1 cellular context compared by ENCODE assay signal in genomic region chr20:1108437-1108920, GRCh38.
TF ChIP-seq lines count a peak whose summit lies in the region.

No MANE protein-coding gene starts in this region.

TF ChIP-seq in GM23338, 12 proteins besides CTCF, POLR2A, EP300 and RAD21 (continued from another document):
- TF ChIP-seq ZNF462 (CRISPR knock-in tag; IDR thresholded peaks at IDR 0.05) = no peak
- TF ChIP-seq ETS1 (IDR thresholded peaks at IDR 0.05) = no peak
- no peak for TF ChIP-seq ZNF114 (CRISPR knock-in tag; IDR thresholded peaks at IDR 0.05)
- no peak for TF ChIP-seq STAT1 (IDR thresholded peaks at IDR 0.05; ENCODE audit: unreplicated experiment)
- no peak for TF ChIP-seq EZH2 (IDR thresholded peaks at IDR 0.05; ENCODE audit: low read depth, unreplicated experiment)
- TF ChIP-seq JUNB (IDR thresholded peaks at IDR 0.05; ENCODE audit: unreplicated experiment) = no peak
- no peak for TF ChIP-seq ZNF331 (CRISPR knock-in tag; IDR thresholded peaks at IDR 0.05; ENCODE audit: low read depth)
